ENCODE assay signal across 8 cellular contexts in genomic region chr15:88621789-88622604, GRCh38. TPM values are rescaled to one million over a fixed set of nuclear protein-coding genes. Genes with fewer than 3 reads are reported as not detected.
DNase-seq lines count a peak whose midpoint lies in the region; ATAC-seq and TF ChIP-seq lines count a peak whose summit lies in the region.

No MANE protein-coding gene starts in this region.

- no peaks in the 10 kb centered on the region for H3K9me3 Mint-ChIP-seq in dendritic cell treated with granulocyte-macrophage colony-stimulating factor and Interleukin-4, amounts not matched to agents 40 ng/mL and 50 ng/mL, for 4 days
- H3K9me3 Mint-ChIP-seq in mesothelial cell of epicardium, result no peaks in the 10 kb centered on the region

- no peaks in the 10 kb centered on the region for H3K27me3 Mint-ChIP-seq in dendritic cell treated with granulocyte-macrophage colony-stimulating factor and Interleukin-4, amounts not matched to agents 40 ng/mL and 50 ng/mL, for 4 days
- no peaks in the 10 kb centered on the region for H3K27me3 Mint-ChIP-seq in mesothelial cell of epicardium (ENCODE audit: low read depth)

- peak overlapping the region; percentile 89 for H3K27ac ChIP-seq in 22Rv1
- peak overlapping the region; percentile 98 for H3K27ac ChIP-seq in upper lobe of right lung

- H3K36me3 Mint-ChIP-seq in dendritic cell treated with granulocyte-macrophage colony-stimulating factor and Interleukin-4, amounts not matched to agents 40 ng/mL and 50 ng/mL, for 4 days (ENCODE audit: low read depth), result peaks cover 30% of the 10 kb centered on the region
- no peaks in the 10 kb centered on the region for H3K36me3 Mint-ChIP-seq in mesothelial cell of epicardium

- peaks cover 34% of the 10 kb centered on the region for H3K4me1 Mint-ChIP-seq in dendritic cell treated with granulocyte-macrophage colony-stimulating factor and Interleukin-4, amounts not matched to agents 40 ng/mL and 50 ng/mL, for 4 days (ENCODE audit: low read depth)
- H3K4me1 Mint-ChIP-seq in mesothelial cell of epicardium, result peaks cover 52% of the 10 kb centered on the region

- H3K27me3 ChIP-seq in upper lobe of right lung, result no peaks in the 10 kb centered on the region

- H3K9me3 ChIP-seq in upper lobe of right lung, result no peaks in the 10 kb centered on the region

- H3K36me3 ChIP-seq in upper lobe of right lung, result peaks cover 14% of the 10 kb centered on the region

- TF ChIP-seq CTCF in 22Rv1 (IDR thresholded peaks at IDR 0.05) (no peak), mesothelial cell of epicardium (IDR thresholded peaks at IDR 0.05; ENCODE audit: unreplicated experiment) (no peak), upper lobe of right lung (IDR thresholded peaks at IDR 0.05) (no peak)

- peaks cover 48% of the 10 kb centered on the region for H3K4me1 ChIP-seq in upper lobe of right lung

- intact Hi-C loops in dendritic cell treated with granulocyte-macrophage colony-stimulating factor and Interleukin-4, amounts not matched to agents 40 ng/mL and 50 ng/mL, for 4 days (cut with micrococcal nuclease), result loop anchor here (5.0 to 10.0 kb wide), 4 partner anchors 40 to 213 kb away; partner anchors contain the start of genes DET1, MRPL46 and MRPS11
- intact Hi-C loops in upper lobe of right lung (cut with DNase I), result no loop called here

- peak overlapping the region; percentile 79 for H3K4me3 Mint-ChIP-seq in dendritic cell treated with granulocyte-macrophage colony-stimulating factor and Interleukin-4, amounts not matched to agents 40 ng/mL and 50 ng/mL, for 4 days
- H3K4me3 Mint-ChIP-seq in mesothelial cell of epicardium, result peak overlapping the region; percentile 86

- peak; percentile 29 for ATAC-seq in GM18520 (IDR thresholded peaks at IDR 0.05; ENCODE audit: unreplicated experiment)
- ATAC-seq in HG03520 (IDR thresholded peaks at IDR 0.05; ENCODE audit: unreplicated experiment), result peak; percentile 26
- ATAC-seq in upper lobe of right lung, result no peak
- no peak for ATAC-seq in GM21737 (IDR thresholded peaks at IDR 0.05; ENCODE audit: unreplicated experiment)

- peak in 3 of 5 experiments; percentile 39 to 88 (median 49) for DNase-seq in T-helper 2 cell
- no peak for DNase-seq in mesothelial cell of epicardium (ENCODE audit: low spot score in 2 of 2, unreplicated experiment in 2 of 2)
- no peak for DNase-seq in upper lobe of right lung

- peak overlapping the region; percentile 85 for H3K27ac Mint-ChIP-seq in dendritic cell treated with granulocyte-macrophage colony-stimulating factor and Interleukin-4, amounts not matched to agents 40 ng/mL and 50 ng/mL, for 4 days
- peak overlapping the region; percentile 69 for H3K27ac Mint-ChIP-seq in mesothelial cell of epicardium

- peak overlapping the region; percentile 100 for H3K4me3 ChIP-seq in upper lobe of right lung

RNA-seq across cellular contexts. Expression of gene AEN, which starts 0.9 kb away (rescaled TPM):
- 33.0 to 34.5 TPM (median 33.0 TPM) in 3 replicates for total RNA-seq in mesothelial cell of epicardium
- total RNA-seq in upper lobe of right lung, result 34.6 TPM

RNA-seq across cellular contexts. Expression of gene ISG20, which starts 16.8 kb away (rescaled TPM):
- 1.7 to 3.4 TPM (median 1.9 TPM) in 3 replicates for total RNA-seq in mesothelial cell of epicardium
- total RNA-seq in upper lobe of right lung, result 34.9 TPM

Comparison
In these comparisons a context has a peak if more than half of its experiments do, and no peak if none do; other contexts are left out.
1. ATAC-seq: peak in GM18520 (single experiment) and HG03520 (single experiment); none in upper lobe of right lung (single experiment) and GM21737 (single experiment).
2. DNase-seq: peak in T-helper 2 cell (3 of 5); none in mesothelial cell of epicardium (0 of 2) and upper lobe of right lung (single experiment).